In the genomic region with DNA sequence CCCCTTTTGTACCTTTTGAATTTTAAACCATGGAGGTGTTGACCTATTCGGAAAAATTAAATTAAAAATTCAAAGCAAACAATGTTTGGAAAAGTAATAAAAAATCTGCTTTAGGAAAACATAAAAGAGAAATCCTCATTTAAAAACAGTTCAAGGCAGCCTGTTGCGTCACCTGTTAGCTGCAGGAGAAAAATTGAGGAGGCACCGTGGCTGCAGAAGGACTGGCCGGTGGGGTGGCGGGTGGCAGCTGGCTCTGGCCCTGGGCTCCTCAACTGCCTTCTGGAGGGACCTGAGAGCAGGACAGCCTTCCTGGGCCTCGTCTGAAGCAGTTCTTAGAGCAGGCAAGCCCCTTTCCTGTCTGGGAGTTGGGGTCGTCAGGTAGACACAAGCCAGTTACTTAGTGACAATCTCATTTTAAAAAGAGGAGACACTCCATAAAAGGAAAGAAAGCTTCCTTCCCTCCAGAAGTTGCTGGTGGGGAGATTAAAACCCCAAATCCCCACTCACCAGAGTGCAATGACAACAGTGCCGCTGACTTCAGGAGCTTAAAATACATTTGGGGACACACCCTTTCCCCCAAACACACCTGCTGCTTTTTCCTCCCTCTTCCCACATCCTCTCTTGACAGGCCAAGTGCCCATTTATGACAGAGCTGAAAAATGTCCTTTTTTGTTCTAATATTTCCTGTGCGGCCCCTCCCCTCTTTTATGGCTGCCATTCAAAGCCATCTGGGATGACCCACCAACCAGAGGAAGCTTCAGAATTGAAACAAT, we compare ENCODE assay signal across 16 cellular contexts. TPM values are rescaled to one million over a fixed set of nuclear protein-coding genes. Genes with fewer than 3 reads are reported as not detected.
DNase-seq lines count a peak whose midpoint lies in the region; ATAC-seq and TF ChIP-seq lines count a peak whose summit lies in the region.
"Had no signal": no experiment of that assay in that cellular context is flagged by ENCODE, and none has a peak within 500 bp of the region (broad histone marks: within the 10 kb centered on the region; RNA-seq: fewer than 3 reads in every experiment).

No MANE protein-coding gene starts in this region.

- peaks cover 45% of the 10 kb centered on the region for H3K27me3 Mint-ChIP-seq in CD8-positive, alpha-beta T cell (ENCODE audit: low read depth)

- TF ChIP-seq CTCF in cardiac muscle cell (IDR thresholded peaks at IDR 0.05; ENCODE audit: low read depth, low read length) (no peak), adrenal gland (IDR thresholded peaks at IDR 0.05) (no peak), thyroid gland (IDR thresholded peaks at IDR 0.05) (no peak), smooth muscle cell (IDR thresholded peaks at IDR 0.05; ENCODE audit: borderline replicate concordance, insufficient read depth, poor library complexity, severe bottlenecking) (no peak)
- no peak for TF ChIP-seq CTCF in CD8-positive, alpha-beta T cell (IDR thresholded peaks at IDR 0.05)

- H3K9me3 Mint-ChIP-seq in CD8-positive, alpha-beta T cell = no peaks in the 10 kb centered on the region

- no peak for ATAC-seq in right cardiac atrium
- no peak for ATAC-seq in CD8-positive, alpha-beta T cell

- TF ChIP-seq POLR2A in adrenal gland (IDR thresholded peaks at IDR 0.05) (no peak), thyroid gland (IDR thresholded peaks at IDR 0.05) (no peak)

- WGBS in right cardiac atrium = 80% methylated on average over 9 of the region's 9 CpGs
- WGBS in adrenal gland, 4 donors = 48 to 63% (median 56%) methylated on average over 9 of the region's 9 CpGs
- WGBS in thyroid gland, 2 donors = 45 to 49% methylated on average over 9 of the region's 9 CpGs
- 84% methylated on average over 9 of the region's 9 CpGs for WGBS in smooth muscle cell (ENCODE audit: low lambda C conversion rate)

- intact Hi-C loops in right cardiac atrium (cut with DNase I) (no loop called here), adrenal gland (cut with DNase I) (loop anchor here (5.0 to 10.0 kb wide), 2 partner anchors 55 to 57 kb away; no protein-coding TSS in a partner anchor), thyroid gland (cut with DNase I) (no loop called here)
- intact Hi-C loops in CD8-positive, alpha-beta T cell (cut with DNase I, micrococcal nuclease) = no loop called here

- no peaks in the 10 kb centered on the region for H3K27me3 ChIP-seq in cardiac muscle cell
- H3K27me3 ChIP-seq in right cardiac atrium (ENCODE audit: control insufficient read depth, insufficient read depth) = no peaks in the 10 kb centered on the region
- no peaks in the 10 kb centered on the region for H3K27me3 ChIP-seq in adrenal gland
- no peaks in the 10 kb centered on the region for H3K27me3 ChIP-seq in thyroid gland
- no peaks in the 10 kb centered on the region for H3K27me3 ChIP-seq in CD8-positive, alpha-beta T cell (ENCODE audit: insufficient read depth, low read length)
- H3K27me3 ChIP-seq in smooth muscle cell (ENCODE audit: low read depth) = peaks cover 19% of the 10 kb centered on the region

- POLR2A ChIA-PET in CD8-positive, alpha-beta T cell (lab: Charles Lee) = no interaction called here

- H3K4me2 ChIP-seq in smooth muscle cell = no peak overlapping the region

- H3K27ac ChIP-seq in cardiac muscle cell (peak overlapping the region; percentile 31), right cardiac atrium (ENCODE audit: low read length) (no peak overlapping the region), adrenal gland (peak overlapping the region in 2 of 5 donors; percentile 24 to 27), thyroid gland (peak overlapping the region; percentile 86 to 90 (median 89)), smooth muscle cell (ENCODE audit: low read depth) (no peak overlapping the region)
- no peak overlapping the region for H3K27ac ChIP-seq in CD8-positive, alpha-beta T cell (ENCODE audit: low read depth, low read length)
- H3K27ac ChIP-seq: 22Rv1 had no signal

- no peak overlapping the region for H3K27ac Mint-ChIP-seq in CD8-positive, alpha-beta T cell

- CTCF ChIA-PET in CD8-positive, alpha-beta T cell (lab: Charles Lee) = interaction anchor here (1.2 kb wide), 1 partner anchor 46 kb away, joined by 4 read pairs; no protein-coding TSS in a partner anchor

- H3K4me1 ChIP-seq in cardiac muscle cell (ENCODE audit: low read depth) (peaks cover 52% of the 10 kb centered on the region), right cardiac atrium (ENCODE audit: control insufficient read depth, insufficient read depth, low read length) (no peaks in the 10 kb centered on the region), adrenal gland (replicated peaks in 1 of 2) (peaks cover 6 to 33% of the 10 kb centered on the region in 2 donors), thyroid gland (peaks cover 84 to 98% of the 10 kb centered on the region in 2 donors), smooth muscle cell (ENCODE audit: low read depth) (no peaks in the 10 kb centered on the region)
- no peaks in the 10 kb centered on the region for H3K4me1 ChIP-seq in CD8-positive, alpha-beta T cell (ENCODE audit: insufficient read depth, low read length)

- H3F3A ChIP-seq in smooth muscle cell (ENCODE audit: low read depth) = no peaks in the 10 kb centered on the region

- H2AFZ ChIP-seq in smooth muscle cell (ENCODE audit: low read depth) = no peak overlapping the region

- DNase-seq in DMS153 (lab: John Stamatoyannopoulos, UW) = peak; percentile 36
- DNase-seq in DMS153 treated with DMSO at 0.1 percent for 48 hours (lab: John Stamatoyannopoulos, UW; ENCODE audit: unreplicated experiment) = no peak
- no peak for DNase-seq in cardiac muscle cell (ENCODE audit: low read depth in 1 of 2, low spot score in 1 of 2)
- DNase-seq in right cardiac atrium = no peak
- peak; percentile 55 to 71 (median 62) for DNase-seq in adrenal gland
- DNase-seq in thyroid gland = peak; percentile 63 to 64
- no peak for DNase-seq in CD8-positive, alpha-beta T cell
- no peak for DNase-seq in smooth muscle cell (lab: John Stamatoyannopoulos, UW; ENCODE audit: unreplicated experiment)
- DNase-seq: DMS53, Karpas-422, NCI-H1417 treated with DMSO at 0.1 percent for 48 hours, NCI-H2029, NCI-H2227 treated with DMSO at 0.1 percent for 48 hours, NCI-H774 had no signal

- peaks cover 2% of the 10 kb centered on the region for H3K4me1 Mint-ChIP-seq in CD8-positive, alpha-beta T cell (ENCODE audit: low read depth)

- no peaks in the 10 kb centered on the region for H3K79me2 ChIP-seq in smooth muscle cell (ENCODE audit: low read depth)

- H3K4me3 ChIP-seq in cardiac muscle cell = no peak overlapping the region
- H3K4me3 ChIP-seq in right cardiac atrium (ENCODE audit: low read length) = no peak overlapping the region
- no peak overlapping the region for H3K4me3 ChIP-seq in adrenal gland
- no peak overlapping the region for H3K4me3 ChIP-seq in thyroid gland (replicated peaks in 1 of 3)
- no peak overlapping the region for H3K4me3 ChIP-seq in CD8-positive, alpha-beta T cell (ENCODE audit: low read depth, low read length)
- no peak overlapping the region for H3K4me3 ChIP-seq in smooth muscle cell

- H3K36me3 ChIP-seq in cardiac muscle cell (no peaks in the 10 kb centered on the region), adrenal gland (replicated peaks in 1 of 2) (no peaks in the 10 kb centered on the region), thyroid gland (no peaks in the 10 kb centered on the region), smooth muscle cell (ENCODE audit: low read depth) (no peaks in the 10 kb centered on the region)
- H3K36me3 ChIP-seq in CD8-positive, alpha-beta T cell (ENCODE audit: insufficient read depth, low read length) = no peaks in the 10 kb centered on the region

- no peaks in the 10 kb centered on the region for H3K36me3 Mint-ChIP-seq in CD8-positive, alpha-beta T cell

- H4K20me1 ChIP-seq in smooth muscle cell (ENCODE audit: low read depth) = no peaks in the 10 kb centered on the region

- no peak overlapping the region for H3K9ac ChIP-seq in smooth muscle cell (ENCODE audit: low read depth)

- H3K9me3 ChIP-seq in cardiac muscle cell (ENCODE audit: low read depth) (no peaks in the 10 kb centered on the region), right cardiac atrium (ENCODE audit: control insufficient read depth, low read length) (no peaks in the 10 kb centered on the region), adrenal gland (replicated peaks in 1 of 3) (no peaks in the 10 kb centered on the region), thyroid gland (no peaks in the 10 kb centered on the region), smooth muscle cell (replicated peaks; ENCODE audit: low read depth) (no peaks in the 10 kb centered on the region)
- no peaks in the 10 kb centered on the region for H3K9me3 ChIP-seq in CD8-positive, alpha-beta T cell (ENCODE audit: low read length)

- H3K4me3 Mint-ChIP-seq in CD8-positive, alpha-beta T cell = no peak overlapping the region

RNA-seq across cellular contexts. Expression of gene ZBTB7C, which starts 9.7 kb away (rescaled TPM):
- total RNA-seq in cardiac muscle cell (5.5 and 6.2 TPM in 2 replicates), right cardiac atrium (1 to 10 TPM; 1.8 to 3.7 (median 2.6) TPM), adrenal gland (10 to 100 TPM; 24.9 to 42.8 (median 30.5) TPM), thyroid gland (10 to 100 TPM; 41.7 to 66.7 (median 49.5) TPM), smooth muscle cell (0.45 and 0.63 TPM in 2 replicates)
- polyA plus RNA-seq in cardiac muscle cell (2.3 and 3.0 TPM in 2 replicates), right cardiac atrium (0.88 TPM), adrenal gland (10 to 100 TPM in 1 of 3 donors, 1 to 10 TPM in 2; 5.2 to 22.6 (median 6.0) TPM), smooth muscle cell (0.48 TPM in 1 of 2 replicates, not detected in the other)
- total RNA-seq in CD8-positive, alpha-beta T cell = not detected
- polyA plus RNA-seq: BJ had no signal

Comparison
In these comparisons a context has a peak if more than half of its experiments do, and no peak if none do; other contexts are left out.
1. DNase-seq: peak in DMS153 (single experiment), adrenal gland (7 of 7) and thyroid gland (2 of 2); none in DMS153 treated with DMSO at 0.1 percent for 48 hours (single experiment), cardiac muscle cell (0 of 2), right cardiac atrium (0 of 3), CD8-positive, alpha-beta T cell (0 of 7) and smooth muscle cell (single experiment).
2. H3K27ac ChIP-seq: peak in cardiac muscle cell (single experiment) and thyroid gland (3 of 3); none in right cardiac atrium (single experiment), CD8-positive, alpha-beta T cell (single experiment) and smooth muscle cell (single experiment).
3. intact Hi-C loops: an anchor here in adrenal gland (5.0 to 10.0 kb wide); none called in right cardiac atrium, thyroid gland and CD8-positive, alpha-beta T cell.